1 cellular context compared by ENCODE assay signal in genomic region chr11:69479591-69480271, GRCh38.
TF ChIP-seq lines count a peak whose summit lies in the region.

No MANE protein-coding gene starts in this region.

TF ChIP-seq in HCT116, 20 proteins besides CTCF, POLR2A, EP300 and RAD21 (continued from another document):
- TF ChIP-seq, protein P1, sequence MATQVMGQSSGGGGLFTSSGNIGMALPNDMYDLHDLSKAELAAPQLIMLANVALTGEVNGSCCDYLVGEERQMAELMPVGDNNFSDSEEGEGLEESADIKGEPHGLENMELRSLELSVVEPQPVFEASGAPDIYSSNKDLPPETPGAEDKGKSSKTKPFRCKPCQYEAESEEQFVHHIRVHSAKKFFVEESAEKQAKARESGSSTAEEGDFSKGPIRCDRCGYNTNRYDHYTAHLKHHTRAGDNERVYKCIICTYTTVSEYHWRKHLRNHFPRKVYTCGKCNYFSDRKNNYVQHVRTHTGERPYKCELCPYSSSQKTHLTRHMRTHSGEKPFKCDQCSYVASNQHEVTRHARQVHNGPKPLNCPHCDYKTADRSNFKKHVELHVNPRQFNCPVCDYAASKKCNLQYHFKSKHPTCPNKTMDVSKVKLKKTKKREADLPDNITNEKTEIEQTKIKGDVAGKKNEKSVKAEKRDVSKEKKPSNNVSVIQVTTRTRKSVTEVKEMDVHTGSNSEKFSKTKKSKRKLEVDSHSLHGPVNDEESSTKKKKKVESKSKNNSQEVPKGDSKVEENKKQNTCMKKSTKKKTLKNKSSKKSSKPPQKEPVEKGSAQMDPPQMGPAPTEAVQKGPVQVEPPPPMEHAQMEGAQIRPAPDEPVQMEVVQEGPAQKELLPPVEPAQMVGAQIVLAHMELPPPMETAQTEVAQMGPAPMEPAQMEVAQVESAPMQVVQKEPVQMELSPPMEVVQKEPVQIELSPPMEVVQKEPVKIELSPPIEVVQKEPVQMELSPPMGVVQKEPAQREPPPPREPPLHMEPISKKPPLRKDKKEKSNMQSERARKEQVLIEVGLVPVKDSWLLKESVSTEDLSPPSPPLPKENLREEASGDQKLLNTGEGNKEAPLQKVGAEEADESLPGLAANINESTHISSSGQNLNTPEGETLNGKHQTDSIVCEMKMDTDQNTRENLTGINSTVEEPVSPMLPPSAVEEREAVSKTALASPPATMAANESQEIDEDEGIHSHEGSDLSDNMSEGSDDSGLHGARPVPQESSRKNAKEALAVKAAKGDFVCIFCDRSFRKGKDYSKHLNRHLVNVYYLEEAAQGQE (IDR thresholded peaks at IDR 0.05; ENCODE audit: low read depth): no peak
- no peak for TF ChIP-seq SRF (IDR thresholded peaks at IDR 0.05; ENCODE audit: low read depth)
- no peak for TF ChIP-seq YY1 (IDR thresholded peaks at IDR 0.05; ENCODE audit: extremely low read depth, insufficient replicate concordance, low read depth, low read length)
- TF ChIP-seq SP1 (IDR thresholded peaks at IDR 0.05; ENCODE audit: low read depth): no peak
- TF ChIP-seq, protein P2, sequence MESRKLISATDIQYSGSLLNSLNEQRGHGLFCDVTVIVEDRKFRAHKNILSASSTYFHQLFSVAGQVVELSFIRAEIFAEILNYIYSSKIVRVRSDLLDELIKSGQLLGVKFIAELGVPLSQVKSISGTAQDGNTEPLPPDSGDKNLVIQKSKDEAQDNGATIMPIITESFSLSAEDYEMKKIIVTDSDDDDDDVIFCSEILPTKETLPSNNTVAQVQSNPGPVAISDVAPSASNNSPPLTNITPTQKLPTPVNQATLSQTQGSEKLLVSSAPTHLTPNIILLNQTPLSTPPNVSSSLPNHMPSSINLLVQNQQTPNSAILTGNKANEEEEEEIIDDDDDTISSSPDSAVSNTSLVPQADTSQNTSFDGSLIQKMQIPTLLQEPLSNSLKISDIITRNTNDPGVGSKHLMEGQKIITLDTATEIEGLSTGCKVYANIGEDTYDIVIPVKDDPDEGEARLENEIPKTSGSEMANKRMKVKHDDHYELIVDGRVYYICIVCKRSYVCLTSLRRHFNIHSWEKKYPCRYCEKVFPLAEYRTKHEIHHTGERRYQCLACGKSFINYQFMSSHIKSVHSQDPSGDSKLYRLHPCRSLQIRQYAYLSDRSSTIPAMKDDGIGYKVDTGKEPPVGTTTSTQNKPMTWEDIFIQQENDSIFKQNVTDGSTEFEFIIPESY (IDR thresholded peaks at IDR 0.05; ENCODE audit: extremely low read depth, insufficient replicate concordance, low read length): no peak
